In the genomic region with DNA sequence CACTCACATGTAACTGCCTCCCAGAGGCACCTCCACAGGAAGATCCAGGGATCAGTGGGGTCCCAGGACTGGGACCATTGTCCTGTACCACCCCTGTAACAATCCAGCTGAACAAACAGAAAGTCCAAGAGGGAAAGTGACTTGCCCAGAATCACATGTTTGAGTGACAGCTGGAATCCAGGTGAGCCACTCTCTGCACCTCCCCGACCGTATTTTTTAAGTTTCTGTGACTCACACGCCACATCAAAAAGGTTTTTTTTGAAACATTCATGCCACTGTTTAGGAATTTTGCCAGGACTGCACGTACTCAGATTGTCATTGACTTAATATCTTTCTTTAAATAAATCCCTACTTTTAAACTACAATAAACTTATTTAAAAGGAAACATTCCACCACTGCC, we compare ENCODE assay signal across 16 cellular contexts. TPM values are rescaled to one million over a fixed set of nuclear protein-coding genes. Genes with fewer than 3 reads are reported as not detected.
DNase-seq lines count a peak whose midpoint lies in the region; ATAC-seq, FAIRE-seq and TF ChIP-seq lines count a peak whose summit lies in the region.
"Had no signal": no experiment of that assay in that cellular context is flagged by ENCODE, and none has a peak within 500 bp of the region (broad histone marks: within the 10 kb centered on the region; RNA-seq: fewer than 3 reads in every experiment).

No MANE protein-coding gene starts in this region.

- dilution Hi-C loops in keratinocyte (cut with MboI; ENCODE audit: extremely low pct_ligation_motif_present, low sequenced_read_pairs) = no loop called here

- no peak overlapping the region for H3K4me3 ChIP-seq in HUES48 (ENCODE audit: low read depth, low read length)
- no peak overlapping the region for H3K4me3 ChIP-seq in bronchial epithelial cell (ENCODE audit: low read depth, low read length)
- no peak overlapping the region for H3K4me3 ChIP-seq in keratinocyte (ENCODE audit: control insufficient read depth in 2 of 3, extremely low read depth in 1 of 3, insufficient read depth in 2 of 3, low read depth in 1 of 3, low read length in 3 of 3)
- H3K4me3 ChIP-seq in psoas muscle = peak overlapping the region; percentile 4
- H3K4me3 ChIP-seq: gastroesophageal sphincter had no signal

- H3K4me1 ChIP-seq in HUES48 (ENCODE audit: control insufficient read depth, insufficient read depth, low read length) (peaks cover 11% of the 10 kb centered on the region), keratinocyte (ENCODE audit: control insufficient read depth, extremely low read depth, insufficient read depth, low read length) (peaks cover 8% of the 10 kb centered on the region), psoas muscle (peaks cover 10% of the 10 kb centered on the region)

- no peaks in the 10 kb centered on the region for H3K79me2 ChIP-seq in keratinocyte (ENCODE audit: control insufficient read depth, insufficient read depth, low read length)

- H3K27ac ChIP-seq in HUES48 (ENCODE audit: low read depth, low read length) (peak overlapping the region; percentile 0), keratinocyte (ENCODE audit: control insufficient read depth, insufficient read depth, low read length) (no peak overlapping the region), psoas muscle (no peak overlapping the region)
- H3K27ac ChIP-seq: gastroesophageal sphincter had no signal

- H3K4me2 ChIP-seq in keratinocyte (ENCODE audit: control insufficient read depth, extremely low read depth, insufficient read depth, low read depth, low read length) = peak overlapping the region; percentile 75

- WGBS in psoas muscle, 3 donors = 6 to 10% (median 10%) methylated on average over 4 of the region's 4 CpGs

- H2AFZ ChIP-seq in keratinocyte (ENCODE audit: control insufficient read depth, low read length) = no peak overlapping the region

- peak; percentile 82 for DNase-seq in bronchial epithelial cell (ENCODE audit: low read depth)
- peak; percentile 36 for DNase-seq in keratinocyte (ENCODE audit: low read depth, low spot score)
- DNase-seq in psoas muscle = no peak
- no peak for DNase-seq in inferior parietal cortex (ENCODE audit: extremely low spot score)
- no peak for DNase-seq in NCI-H1092 (lab: John Stamatoyannopoulos, UW)
- DNase-seq in stimulated activated CD4-positive, alpha-beta T cell treated with anti-CD3 and anti-CD28 coated beads, Interleukin-4, amount 100 ng/mL, for 4 hours = no peak
- DNase-seq: central memory CD4-positive, alpha-beta T cell; GOT3; NCI-H1694; T-cell had no signal

- no peaks in the 10 kb centered on the region for H4K20me1 ChIP-seq in keratinocyte (ENCODE audit: control insufficient read depth, extremely low read depth, insufficient read depth, low read length)

- no peak for TF ChIP-seq CTCF in bronchial epithelial cell (IDR thresholded peaks at IDR 0.05; ENCODE audit: insufficient read depth, low read length, severe bottlenecking)
- no peak for TF ChIP-seq CTCF in keratinocyte (optimal IDR thresholded peaks at IDR 0.05 in 1 of 3, IDR thresholded peaks at IDR 0.05 in 1 of 3, conservative IDR thresholded peaks at IDR 0.05 in 1 of 3; ENCODE audit: extremely low read depth in 1 of 3, insufficient read depth in 2 of 3, low read length in 3 of 3)
- no peak for TF ChIP-seq CTCF in psoas muscle (IDR thresholded peaks at IDR 0.05)

- intact Hi-C loops in psoas muscle (cut with DNase I) = loop anchor here in 1 of 2 donors (2.0 kb wide), 1 partner anchor 28 kb away; no protein-coding TSS in a partner anchor

- no peaks in the 10 kb centered on the region for H3K9me1 ChIP-seq in keratinocyte (ENCODE audit: control insufficient read depth, extremely low read depth, insufficient read depth, low read length)

- H3K9me3 ChIP-seq in HUES48 (ENCODE audit: control insufficient read depth, insufficient read depth, low read length) = no peaks in the 10 kb centered on the region
- H3K9me3 ChIP-seq in keratinocyte (ENCODE audit: control insufficient read depth, low read depth, low read length) = no peaks in the 10 kb centered on the region
- no peaks in the 10 kb centered on the region for H3K9me3 ChIP-seq in psoas muscle
- H3K9me3 ChIP-seq: gastroesophageal sphincter had no signal

- H3K9ac ChIP-seq in HUES48 (ENCODE audit: low read depth, low read length) (no peak overlapping the region), keratinocyte (ENCODE audit: control insufficient read depth, extremely low read depth, insufficient read depth, low read length) (no peak overlapping the region)

- H3K36me3 ChIP-seq in HUES48 (ENCODE audit: control insufficient read depth, insufficient read depth, low read length) = no peaks in the 10 kb centered on the region
- no peaks in the 10 kb centered on the region for H3K36me3 ChIP-seq in bronchial epithelial cell (ENCODE audit: control insufficient read depth, insufficient read depth, low read length)
- no peaks in the 10 kb centered on the region for H3K36me3 ChIP-seq in keratinocyte (ENCODE audit: control insufficient read depth in 2 of 2, extremely low read depth in 1 of 2, insufficient read depth in 2 of 2, low read length in 2 of 2)
- H3K36me3 ChIP-seq in psoas muscle (ENCODE audit: insufficient read depth in 1 of 2, low read depth in 1 of 2) = no peaks in the 10 kb centered on the region
- H3K36me3 ChIP-seq: gastroesophageal sphincter had no signal

- H3K27me3 ChIP-seq in HUES48 (ENCODE audit: control insufficient read depth, insufficient read depth, low read length) (peaks cover 8% of the 10 kb centered on the region; the same call in 1 of the 2 replicates), bronchial epithelial cell (ENCODE audit: control insufficient read depth, insufficient read depth, low read length) (peaks cover 16% of the 10 kb centered on the region), keratinocyte (ENCODE audit: control insufficient read depth, extremely low read depth, insufficient read depth, low read length) (peaks cover 57% of the 10 kb centered on the region), psoas muscle (ENCODE audit: insufficient read depth in 3 of 3, low read length in 2 of 3) (no peaks in the 10 kb centered on the region)
- H3K27me3 ChIP-seq: gastroesophageal sphincter had no signal

- ATAC-seq in psoas muscle (no peak), HG03045 (IDR thresholded peaks at IDR 0.05; ENCODE audit: unreplicated experiment) (no peak)
- ATAC-seq: activated CD8-positive, alpha-beta T cell treated with anti-CD3 and anti-CD28 coated beads, Interleukin-2, amount 10 ng/mL, durations not matched to agents 7 days and 5 days; T-cell had no signal

- FAIRE-seq in bronchial epithelial cell (lab: Jason Lieb, UNC) = no peak
- no peak for FAIRE-seq in keratinocyte (lab: Jason Lieb, UNC)

RNA-seq across cellular contexts. Expression of gene SLC6A1, which starts 9.8 kb away (rescaled TPM):
- total RNA-seq in bronchial epithelial cell (not detected in 2 replicates), psoas muscle (1 to 10 TPM in 1 of 4 donors, under 1 TPM in 3; 0.30 to 1.9 (median 0.80) TPM)
- polyA plus RNA-seq in keratinocyte (not detected in 3 replicates), psoas muscle (under 1 TPM; 0.27 to 0.36 (median 0.34) TPM)
- not detected for polyA plus RNA-seq in keratinocyte (2011; ENCODE audit: low read depth)
- polyA plus RNA-seq in keratinocyte (2011; cell fraction: cytosol; rRNA removed) = not detected in 2 replicates
- not detected in 2 replicates for polyA plus RNA-seq in keratinocyte (2011; cell fraction: nucleus; rRNA removed)
- not detected in 2 replicates for polyA plus RNA-seq in keratinocyte (2012; ENCODE audit: low replicate concordance)
- polyA minus RNA-seq in keratinocyte = not detected in 3 replicates
- not detected for polyA minus RNA-seq in keratinocyte (2011; cell fraction: cytosol; rRNA and poly(A)+ RNA removed)
- not detected in 2 replicates for polyA minus RNA-seq in keratinocyte (2011; cell fraction: nucleus; rRNA and poly(A)+ RNA removed)
- total RNA-seq: activated CD8-positive, alpha-beta T cell treated with anti-CD3 and anti-CD28 coated beads, Interleukin-2, amount 10 ng/mL, durations not matched to agents 7 days and 5 days; CD4-positive, alpha-beta memory T cell had no signal
- polyA plus RNA-seq: AG04450; CD4-positive, alpha-beta memory T cell had no signal

Comparison
In these comparisons a context has a peak if more than half of its experiments do, and no peak if none do; other contexts are left out.
1. DNase-seq: peak in bronchial epithelial cell (single experiment) and keratinocyte (single experiment); none in psoas muscle (0 of 2), inferior parietal cortex (single experiment), NCI-H1092 (single experiment) and stimulated activated CD4-positive, alpha-beta T cell treated with anti-CD3 and anti-CD28 coated beads, Interleukin-4, amount 100 ng/mL, for 4 hours (0 of 2).